Comparison of ENCODE assay signal across 18 cellular contexts in the genomic region with DNA sequence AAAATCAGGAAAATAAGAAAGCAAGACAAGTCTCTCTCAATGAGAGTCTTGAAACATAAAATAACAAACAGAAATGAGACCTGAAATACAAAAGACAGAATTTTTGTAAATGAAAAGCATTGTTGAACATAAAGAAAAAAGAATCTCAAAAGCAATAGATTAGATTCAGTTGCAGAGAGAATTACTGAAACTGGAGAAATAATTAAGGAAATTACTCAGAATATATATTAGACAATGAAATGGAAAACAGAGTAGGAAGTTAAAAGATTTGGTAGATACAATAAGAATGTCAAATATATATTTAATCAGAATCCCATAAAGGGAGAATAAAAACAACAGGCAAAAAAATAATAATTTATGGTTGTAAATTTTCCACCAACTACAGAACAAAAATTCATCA.
A peak's percentile ranks its signal among the peaks of the same experiment; 100 is the strongest.
DNase-seq lines count a peak whose midpoint lies in the region; ATAC-seq, FAIRE-seq and TF ChIP-seq lines count a peak whose summit lies in the region.
"Had no signal": no experiment of that assay in that cellular context is flagged by ENCODE, and none has a peak within 500 bp of the region (broad histone marks: within the 10 kb centered on the region; RNA-seq: fewer than 3 reads in every experiment).

No MANE protein-coding gene starts in this region.

- H4K20me1 ChIP-seq in HCT116 (ENCODE audit: insufficient read depth) = no peaks in the 10 kb centered on the region

- H3K27me3 ChIP-seq in HCT116 (ENCODE audit: insufficient read depth, low read length) (no peaks in the 10 kb centered on the region), colonic mucosa (no peaks in the 10 kb centered on the region)

- no peak for TF ChIP-seq POLR2A in HCT116 (IDR thresholded peaks at IDR 0.05; ENCODE audit: borderline replicate concordance, extremely low read depth, insufficient read depth, insufficient read length)

- peaks cover 6 to 12% of the 10 kb centered on the region in 2 donors for H3K9me3 Mint-ChIP-seq in stimulated activated naive B cell treated with anti-CD40 and anti-IgM and Interleukin-4, amounts not matched to agents 10 μg/mL and 1 μg/mL and 100 μg/mL, for 72 hours

- RAD21 ChIA-PET in HCT116 (lab: Charles Lee; ENCODE audit: low non-redundant PET in 1 of 2, low total read pairs in 2 of 2, uncharacterized antibody in 2 of 2, unreplicated experiment in 2 of 2) = no interaction called here

- no TSS peak for BruUV-seq in HCT116 (replicated peaks; lab: Mats Ljungman, UMichigan)

- H3K79me2 ChIP-seq in HCT116 (ENCODE audit: insufficient read depth, low read length) = no peaks in the 10 kb centered on the region

- CTCF ChIA-PET in HCT116 (lab: Charles Lee) = no interaction called here

- peak overlapping the region; percentile 31 for H3K27ac Mint-ChIP-seq in stimulated activated naive B cell treated with anti-CD40 and anti-IgM and Interleukin-4, amounts not matched to agents 10 μg/mL and 1 μg/mL and 100 μg/mL, for 72 hours
- H3K27ac Mint-ChIP-seq: CD4-positive, alpha-beta memory T cell; GM23338; H9; HFFc6 had no signal

- H3K4me1 ChIP-seq in HCT116 (ENCODE audit: control insufficient read depth in 1 of 2, insufficient read depth in 2 of 2, low read length in 2 of 2) (no peaks in the 10 kb centered on the region), colonic mucosa (no peaks in the 10 kb centered on the region)

- no peak for DNase-seq in HCT116 (ENCODE audit: low read depth, low spot score)
- DNase-seq in frontal cortex (ENCODE audit: low spot score in 2 of 2) = no peak
- no peak for DNase-seq in stimulated activated naive B cell treated with anti-CD40 and anti-IgM and Interleukin-4, amounts not matched to agents 10 μg/mL and 1 μg/mL and 100 μg/mL, for 72 hours
- DNase-seq in colonic mucosa = no peak
- DNase-seq in GF-D8 (lab: John Stamatoyannopoulos, UW) = no peak
- DNase-seq: 8988T; C1 segment of cervical spinal cord; Calu3; CD4-positive, alpha-beta memory T cell; COR-L47; DMS53; DMS79 treated with DMSO at 0.1 percent for 48 hours; H9; HFFc6 had no signal

- ATAC-seq in HCT116 (no peak), GM18907 (IDR thresholded peaks at IDR 0.05; ENCODE audit: unreplicated experiment) (no peak)
- ATAC-seq in stimulated activated naive B cell treated with anti-CD40 and anti-IgM and Interleukin-4, amounts not matched to agents 10 μg/mL and 1 μg/mL and 100 μg/mL, for 72 hours (replicated peaks) = no peak
- ATAC-seq: GM12878, GM23338 had no signal

- FAIRE-seq in A204.1 (lab: Jason Lieb, UNC) = peak; percentile 25
- FAIRE-seq in frontal cortex (lab: Jason Lieb, UNC) = peak; percentile 30
- FAIRE-seq: GM12878 had no signal

- H3K4me1 Mint-ChIP-seq in stimulated activated naive B cell treated with anti-CD40 and anti-IgM and Interleukin-4, amounts not matched to agents 10 μg/mL and 1 μg/mL and 100 μg/mL, for 72 hours = peaks cover 2 to 9% of the 10 kb centered on the region in 2 donors
- H3K4me1 Mint-ChIP-seq: GM23338 had no signal

- no peak for TF ChIP-seq RAD21 in HCT116 (IDR thresholded peaks at IDR 0.05; ENCODE audit: low read depth)

- H3K4me2 ChIP-seq in HCT116 (ENCODE audit: low read length) = no peak overlapping the region
- H3K4me2 ChIP-seq: GM23338 had no signal

- no peak overlapping the region for H3K4me3 Mint-ChIP-seq in stimulated activated naive B cell treated with anti-CD40 and anti-IgM and Interleukin-4, amounts not matched to agents 10 μg/mL and 1 μg/mL and 100 μg/mL, for 72 hours
- H3K4me3 Mint-ChIP-seq: CD4-positive, alpha-beta memory T cell; GM23338; H9; HFFc6 had no signal

- H3K27ac ChIP-seq in HCT116 (ENCODE audit: low read depth, low read length) = no peak overlapping the region
- H3K27ac ChIP-seq in colonic mucosa = no peak overlapping the region

- H3K9ac ChIP-seq in HCT116 (ENCODE audit: low read length) (no peak overlapping the region), colonic mucosa (ENCODE audit: low read depth in 2 of 2, low read length in 2 of 2) (no peak overlapping the region)

- H3K27me3 Mint-ChIP-seq in stimulated activated naive B cell treated with anti-CD40 and anti-IgM and Interleukin-4, amounts not matched to agents 10 μg/mL and 1 μg/mL and 100 μg/mL, for 72 hours = no peaks in the 10 kb centered on the region
- H3K27me3 Mint-ChIP-seq: CD4-positive, alpha-beta memory T cell had no signal

- H2AFZ ChIP-seq in HCT116 (ENCODE audit: low read depth, low read length, poor library complexity, severe bottlenecking) = peak overlapping the region; percentile 39
- H2AFZ ChIP-seq: GM23338 had no signal

- H3K4me3 ChIP-seq in HCT116 (replicated peaks in 1 of 2; ENCODE audit: low read depth in 1 of 2, low read length in 2 of 2) (no peak overlapping the region), colonic mucosa (no peak overlapping the region)
- H3K4me3 ChIP-seq: GM12878, GM23338 had no signal

- H3K9me3 ChIP-seq in HCT116 (ENCODE audit: control insufficient read depth in 1 of 2, insufficient read depth in 1 of 2, low read depth in 1 of 2, low read length in 2 of 2) (0 out of 4 replicates have a peak, but pooled peaks cover 0 to 4% of the 10 kb centered on the region in 2 experiments), colonic mucosa (no peaks in the 10 kb centered on the region)

- intact Hi-C loops in HCT116 (cut with micrococcal nuclease) (loop anchor here (10.0 kb wide), 1 partner anchor 1192 kb away; no protein-coding TSS in a partner anchor), colonic mucosa (cut with DNase I) (loop anchor here (5.0 kb wide), 1 partner anchor 454 kb away; no protein-coding TSS in a partner anchor)

- H3K36me3 ChIP-seq in HCT116 (ENCODE audit: control insufficient read depth in 1 of 2, insufficient read depth in 2 of 2, low read length in 2 of 2) (no peaks in the 10 kb centered on the region), colonic mucosa (no peaks in the 10 kb centered on the region)

- H3K9me2 ChIP-seq in HCT116 (ENCODE audit: insufficient read depth) = no peaks in the 10 kb centered on the region

- no peaks in the 10 kb centered on the region for H3K36me3 Mint-ChIP-seq in stimulated activated naive B cell treated with anti-CD40 and anti-IgM and Interleukin-4, amounts not matched to agents 10 μg/mL and 1 μg/mL and 100 μg/mL, for 72 hours
- H3K36me3 Mint-ChIP-seq: CD4-positive, alpha-beta memory T cell had no signal

- TF ChIP-seq CTCF in HCT116 (IDR thresholded peaks at IDR 0.05 in 2 of 3, conservative IDR thresholded peaks at IDR 0.05 in 1 of 3; ENCODE audit: borderline replicate concordance in 1 of 3, insufficient read depth in 1 of 3, low read depth in 2 of 3, low read length in 2 of 3) = no peak
- TF ChIP-seq CTCF in colonic mucosa (IDR thresholded peaks at IDR 0.05) = no peak

- POLR2A ChIA-PET in HCT116 (lab: Charles Lee) = no interaction called here

TF ChIP-seq in HCT116, 20 proteins besides CTCF, POLR2A, EP300 and RAD21:
- TF ChIP-seq EZH2 (IDR thresholded peaks at IDR 0.05) = no peak
- TF ChIP-seq CEBPB (IDR thresholded peaks at IDR 0.05; ENCODE audit: low read depth) = no peak
- TF ChIP-seq, protein P1, sequence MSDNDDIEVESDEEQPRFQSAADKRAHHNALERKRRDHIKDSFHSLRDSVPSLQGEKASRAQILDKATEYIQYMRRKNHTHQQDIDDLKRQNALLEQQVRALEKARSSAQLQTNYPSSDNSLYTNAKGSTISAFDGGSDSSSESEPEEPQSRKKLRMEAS (IDR thresholded peaks at IDR 0.05) = no peak
- no peak for TF ChIP-seq CBX3 (IDR thresholded peaks at IDR 0.05; ENCODE audit: low read depth)
- TF ChIP-seq SP1 (IDR thresholded peaks at IDR 0.05; ENCODE audit: low read depth) = no peak
- no peak for TF ChIP-seq SIN3A (IDR thresholded peaks at IDR 0.05; ENCODE audit: low read depth)
- TF ChIP-seq EZH2phosphoT487 (IDR thresholded peaks at IDR 0.05; ENCODE audit: borderline replicate concordance) = no peak
- no peak for TF ChIP-seq ELF1 (IDR thresholded peaks at IDR 0.05; ENCODE audit: borderline replicate concordance, low read depth)
- TF ChIP-seq EGR1 (IDR thresholded peaks at IDR 0.05; ENCODE audit: low read depth) = no peak
- TF ChIP-seq YY1 (IDR thresholded peaks at IDR 0.05; ENCODE audit: extremely low read depth, insufficient replicate concordance, low read depth, low read length) = no peak
- TF ChIP-seq, protein P2, sequence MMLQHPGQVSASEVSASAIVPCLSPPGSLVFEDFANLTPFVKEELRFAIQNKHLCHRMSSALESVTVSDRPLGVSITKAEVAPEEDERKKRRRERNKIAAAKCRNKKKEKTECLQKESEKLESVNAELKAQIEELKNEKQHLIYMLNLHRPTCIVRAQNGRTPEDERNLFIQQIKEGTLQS (IDR thresholded peaks at IDR 0.05) = no peak
- TF ChIP-seq, protein P3, sequence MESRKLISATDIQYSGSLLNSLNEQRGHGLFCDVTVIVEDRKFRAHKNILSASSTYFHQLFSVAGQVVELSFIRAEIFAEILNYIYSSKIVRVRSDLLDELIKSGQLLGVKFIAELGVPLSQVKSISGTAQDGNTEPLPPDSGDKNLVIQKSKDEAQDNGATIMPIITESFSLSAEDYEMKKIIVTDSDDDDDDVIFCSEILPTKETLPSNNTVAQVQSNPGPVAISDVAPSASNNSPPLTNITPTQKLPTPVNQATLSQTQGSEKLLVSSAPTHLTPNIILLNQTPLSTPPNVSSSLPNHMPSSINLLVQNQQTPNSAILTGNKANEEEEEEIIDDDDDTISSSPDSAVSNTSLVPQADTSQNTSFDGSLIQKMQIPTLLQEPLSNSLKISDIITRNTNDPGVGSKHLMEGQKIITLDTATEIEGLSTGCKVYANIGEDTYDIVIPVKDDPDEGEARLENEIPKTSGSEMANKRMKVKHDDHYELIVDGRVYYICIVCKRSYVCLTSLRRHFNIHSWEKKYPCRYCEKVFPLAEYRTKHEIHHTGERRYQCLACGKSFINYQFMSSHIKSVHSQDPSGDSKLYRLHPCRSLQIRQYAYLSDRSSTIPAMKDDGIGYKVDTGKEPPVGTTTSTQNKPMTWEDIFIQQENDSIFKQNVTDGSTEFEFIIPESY (IDR thresholded peaks at IDR 0.05; ENCODE audit: extremely low read depth, insufficient replicate concordance, low read length) = no peak
- no peak for TF ChIP-seq SRF (IDR thresholded peaks at IDR 0.05; ENCODE audit: low read depth)
- no peak for TF ChIP-seq TCF7L2 (IDR thresholded peaks at IDR 0.05; ENCODE audit: borderline replicate concordance, extremely low read depth, insufficient read depth, insufficient read length)
